Comparison of ENCODE assay signal across 8 cellular contexts in genomic region chr5:163503106-163504090, GRCh38. TPM values are rescaled to one million over a fixed set of nuclear protein-coding genes. Genes with fewer than 3 reads are reported as not detected.
DNase-seq lines count a peak whose midpoint lies in the region; ATAC-seq and TF ChIP-seq lines count a peak whose summit lies in the region.

No MANE protein-coding gene starts in this region.

- DNase-seq in activated gamma-delta T cell treated with Interleukin-2 at 50 U/mL for 16 hours (peak; percentile 38), activated gamma-delta T cell (lab: John Stamatoyannopoulos, UW) (no peak), MG63 (peak; percentile 81), lower lobe of right lung (peak; percentile 63), NCI-H187 treated with DMSO at 0.1 percent for 48 hours (lab: John Stamatoyannopoulos, UW) (no peak)
- peak; percentile 24 to 33 for DNase-seq in activated CD4-positive, alpha-beta T cell treated with anti-CD3 and anti-CD28 coated beads for 4 hours
- peak in 2 of 3 experiments; percentile 12 to 20 for DNase-seq in effector memory CD8-positive, alpha-beta T cell
- DNase-seq in stimulated activated naive B cell treated with anti-CD40 and anti-IgM and Interleukin-4, amounts not matched to agents 10 μg/mL and 1 μg/mL and 100 μg/mL, for 72 hours: peak; percentile 12

- peak overlapping the region; percentile 99 for H3K27ac ChIP-seq in lower lobe of right lung

- H3K9me3 ChIP-seq in MG63 (no peaks in the 10 kb centered on the region), lower lobe of right lung (no peaks in the 10 kb centered on the region)

- ATAC-seq in effector memory CD8-positive, alpha-beta T cell (replicated peaks): no peak
- peak; percentile 4 to 22 for ATAC-seq in lower lobe of right lung
- no peak for ATAC-seq in stimulated activated naive B cell treated with anti-CD40 and anti-IgM and Interleukin-4, amounts not matched to agents 10 μg/mL and 1 μg/mL and 100 μg/mL, for 72 hours (replicated peaks)

- peaks cover 32 to 42% of the 10 kb centered on the region in 2 donors for H3K4me1 Mint-ChIP-seq in effector memory CD8-positive, alpha-beta T cell (ENCODE audit: low read depth in 2 of 2)
- H3K4me1 Mint-ChIP-seq in stimulated activated naive B cell treated with anti-CD40 and anti-IgM and Interleukin-4, amounts not matched to agents 10 μg/mL and 1 μg/mL and 100 μg/mL, for 72 hours: peaks cover 9 to 26% of the 10 kb centered on the region in 2 donors

- peak; percentile 44 for TF ChIP-seq CTCF in lower lobe of right lung (IDR thresholded peaks at IDR 0.05)

- H3K27me3 ChIP-seq in MG63 (no peaks in the 10 kb centered on the region), lower lobe of right lung (ENCODE audit: low read depth) (no peaks in the 10 kb centered on the region)

- no peaks in the 10 kb centered on the region for H3K9me3 Mint-ChIP-seq in effector memory CD8-positive, alpha-beta T cell
- no peaks in the 10 kb centered on the region for H3K9me3 Mint-ChIP-seq in stimulated activated naive B cell treated with anti-CD40 and anti-IgM and Interleukin-4, amounts not matched to agents 10 μg/mL and 1 μg/mL and 100 μg/mL, for 72 hours

- peaks cover 33% of the 10 kb centered on the region for H3K4me1 ChIP-seq in lower lobe of right lung

- peaks cover 37% of the 10 kb centered on the region for H3K36me3 Mint-ChIP-seq in effector memory CD8-positive, alpha-beta T cell (ENCODE audit: insufficient read depth)
- peaks cover 2 to 5% of the 10 kb centered on the region in 2 donors for H3K36me3 Mint-ChIP-seq in stimulated activated naive B cell treated with anti-CD40 and anti-IgM and Interleukin-4, amounts not matched to agents 10 μg/mL and 1 μg/mL and 100 μg/mL, for 72 hours

- H3K4me3 Mint-ChIP-seq in effector memory CD8-positive, alpha-beta T cell: peak overlapping the region; percentile 91 to 94
- peak overlapping the region; percentile 95 to 96 for H3K4me3 Mint-ChIP-seq in stimulated activated naive B cell treated with anti-CD40 and anti-IgM and Interleukin-4, amounts not matched to agents 10 μg/mL and 1 μg/mL and 100 μg/mL, for 72 hours

- peak overlapping the region; percentile 81 for H3K4me3 ChIP-seq in MG63
- peak overlapping the region; percentile 81 for H3K4me3 ChIP-seq in lower lobe of right lung

- H3K27ac Mint-ChIP-seq in effector memory CD8-positive, alpha-beta T cell: peak overlapping the region; percentile 99
- H3K27ac Mint-ChIP-seq in stimulated activated naive B cell treated with anti-CD40 and anti-IgM and Interleukin-4, amounts not matched to agents 10 μg/mL and 1 μg/mL and 100 μg/mL, for 72 hours: peak overlapping the region; percentile 98

- intact Hi-C loops in lower lobe of right lung (cut with DNase I): no loop called here

- H3K36me3 ChIP-seq in MG63 (no peaks in the 10 kb centered on the region), lower lobe of right lung (no peaks in the 10 kb centered on the region)

- no peaks in the 10 kb centered on the region for H3K27me3 Mint-ChIP-seq in effector memory CD8-positive, alpha-beta T cell
- no peaks in the 10 kb centered on the region for H3K27me3 Mint-ChIP-seq in stimulated activated naive B cell treated with anti-CD40 and anti-IgM and Interleukin-4, amounts not matched to agents 10 μg/mL and 1 μg/mL and 100 μg/mL, for 72 hours

RNA-seq across cellular contexts. Expression of gene MAT2B, which starts 2.0 kb away (rescaled TPM):
- 36.8 and 90.5 TPM in 2 replicates for total RNA-seq in MG63 (2014; rRNA removed; shearing (Covaris generic); ENCODE audit: low replicate concordance)
- total RNA-seq in lower lobe of right lung: 71.7 TPM

RNA-seq across cellular contexts. Expression of gene HMMR, which starts 43.0 kb away (rescaled TPM):
- total RNA-seq in MG63 (2014; rRNA removed; shearing (Covaris generic); ENCODE audit: low replicate concordance): 73.4 and 102 TPM in 2 replicates
- total RNA-seq in lower lobe of right lung: 1.9 TPM

RNA-seq across cellular contexts. Expression of gene NUDCD2, which starts 43.5 kb away (rescaled TPM):
- 16.4 and 62.7 TPM in 2 replicates for total RNA-seq in MG63 (2014; rRNA removed; shearing (Covaris generic); ENCODE audit: low replicate concordance)
- total RNA-seq in lower lobe of right lung: 18.0 TPM

Comparison
In these comparisons a context has a peak if more than half of its experiments do, and no peak if none do; other contexts are left out.
1. DNase-seq: peak in activated gamma-delta T cell treated with Interleukin-2 at 50 U/mL for 16 hours (single experiment), MG63 (single experiment), activated CD4-positive, alpha-beta T cell treated with anti-CD3 and anti-CD28 coated beads for 4 hours (2 of 2), effector memory CD8-positive, alpha-beta T cell (2 of 3), lower lobe of right lung (single experiment) and stimulated activated naive B cell treated with anti-CD40 and anti-IgM and Interleukin-4, amounts not matched to agents 10 μg/mL and 1 μg/mL and 100 μg/mL, for 72 hours (single experiment); none in activated gamma-delta T cell (single experiment) and NCI-H187 treated with DMSO at 0.1 percent for 48 hours (single experiment).
2. ATAC-seq: peak in lower lobe of right lung (2 of 2); none in effector memory CD8-positive, alpha-beta T cell (single experiment) and stimulated activated naive B cell treated with anti-CD40 and anti-IgM and Interleukin-4, amounts not matched to agents 10 μg/mL and 1 μg/mL and 100 μg/mL, for 72 hours (0 of 2).
3. RNA of gene HMMR, which starts 43.0 kb away (total RNA-seq): 73.4 to 102 TPM in MG63; 1.9 TPM in lower lobe of right lung (single experiment); every median in the first group is over 10 times any median in the second.